Comparison of ENCODE assay signal across 32 cellular contexts in the genomic region with DNA sequence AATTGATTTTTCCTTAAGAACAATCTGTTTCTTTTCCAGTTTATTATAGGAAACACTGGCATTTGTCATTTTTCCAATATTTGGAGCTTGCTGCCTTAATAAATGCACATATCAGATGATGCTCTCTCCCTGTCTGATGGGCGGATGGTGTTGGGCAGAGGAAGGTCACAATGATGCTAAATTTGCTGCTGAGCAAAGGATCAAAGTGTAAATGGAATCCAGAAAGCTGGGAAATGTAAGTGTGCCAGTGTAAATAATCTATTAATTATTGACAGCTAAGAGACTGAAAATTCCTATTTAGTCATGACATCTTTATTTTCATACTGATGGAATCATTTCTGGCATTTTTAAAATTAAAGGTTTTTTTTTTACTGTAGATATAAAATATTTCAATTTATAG.
"Had no signal": no experiment of that assay in that cellular context is flagged by ENCODE, and none has a peak within 500 bp of the region (broad histone marks: within the 10 kb centered on the region; RNA-seq: fewer than 3 reads in every experiment).

No MANE protein-coding gene starts in this region.

- H3K36me3 Mint-ChIP-seq: activated naive CD4-positive, alpha-beta T cell treated with anti-CD3 and anti-CD28 coated beads, Interleukin-2, amount 50 U/mL, for 24 hours; activated naive CD8-positive, alpha-beta T cell treated with anti-CD3 and anti-CD28 coated beads, Interleukin-2, amount 10 ng/mL, durations not matched to agents 7 days and 5 days; WTC11 had no signal

- H3K4me3 ChIP-seq: ascending aorta, breast epithelium, SJSA1 had no signal

- DNase-seq: activated CD4-positive, alpha-beta T cell treated with anti-CD3 and anti-CD28 coated beads for 36 hours; activated CD4-positive, alpha-beta T cell treated with anti-CD3 and anti-CD28 coated beads, Interleukin-2, amount 10 ng/mL, durations not matched to agents 7 days and 5 days; activated CD4-positive, alpha-beta T cell treated with anti-CD3 and anti-CD28 coated beads, Interleukin-2, amount 50 U/mL, for 48 hours; activated CD8-positive, alpha-beta T cell treated with anti-CD3 and anti-CD28 coated beads, Interleukin-2, amount 10 ng/mL, durations not matched to agents 7 days and 5 days; activated gamma-delta T cell; activated naive CD4-positive, alpha-beta T cell treated with Interleukin-2 at 50 U/mL for 16 hours; activated naive CD8-positive, alpha-beta T cell treated with anti-CD3 and anti-CD28 coated beads, Interleukin-2, amount 10 ng/mL, durations not matched to agents 7 days and 5 days; activated T-cell treated with anti-CD3 and anti-CD28 coated beads, Interleukin-2, amount 50 U/mL, for 24 hours; amygdala; MM.1S; MV-4-11; NCI-H1092; NCI-H1436 treated with DMSO at 0.1 percent for 48 hours; NCI-H1694 treated with DMSO at 0.1 percent for 48 hours; NCI-H2029; NCI-H345; NCI-H524 treated with DMSO at 0.1 percent for 48 hours; RPMI8226; SHP77 treated with DMSO at 0.1 percent for 48 hours; SW 1271; T-helper 1 cell; T-helper 2 cell; T-helper 9 cell had no signal

- H3K9me3 Mint-ChIP-seq: activated CD4-positive, alpha-beta T cell treated with anti-CD3 and anti-CD28 coated beads, Interleukin-2, amount 10 ng/mL, durations not matched to agents 7 days and 5 days; activated naive CD4-positive, alpha-beta T cell treated with anti-CD3 and anti-CD28 coated beads, Interleukin-2, amount 50 U/mL, for 24 hours; activated naive CD8-positive, alpha-beta T cell treated with anti-CD3 and anti-CD28 coated beads, Interleukin-2, amount 10 ng/mL, durations not matched to agents 7 days and 5 days; activated T-cell treated with anti-CD3 and anti-CD28 coated beads, Interleukin-2, amount 50 U/mL, for 24 hours; activated T-helper 2 cell treated with anti-CD3 and anti-CD28 coated beads, Interferon-gamma antibody, Interleukin-2, Interleukin-4, amounts not matched to agents 10 μg/mL and 5 μg/mL and 100 μg/mL, durations not matched to agents 14 hours and 24 hours and 36 hours; WTC11 had no signal

- H3K27me3 ChIP-seq: ascending aorta, breast epithelium, SJSA1 had no signal

- H3K27ac ChIP-seq: ascending aorta, breast epithelium, KMS-11, SJSA1 had no signal

- H3K9me3 ChIP-seq: ascending aorta, breast epithelium, SJSA1 had no signal

- ATAC-seq: activated CD4-positive, alpha-beta T cell treated with anti-CD3 and anti-CD28 coated beads for 36 hours; activated CD4-positive, CD25-positive, alpha-beta regulatory T cell treated with anti-CD3 and anti-CD28 coated beads, Interleukin-2, amount 50 U/mL, for 24 hours; activated CD8-positive, alpha-beta T cell treated with anti-CD3 and anti-CD28 coated beads, Interleukin-2, amount 10 ng/mL, durations not matched to agents 7 days and 5 days; Panc1; WTC11 had no signal

- H3K9ac ChIP-seq: KMS-11 had no signal

- H3K4me2 ChIP-seq: KMS-11 had no signal

- H3K27ac Mint-ChIP-seq: activated CD4-positive, alpha-beta T cell treated with anti-CD3 and anti-CD28 coated beads for 36 hours; activated CD4-positive, alpha-beta T cell treated with anti-CD3 and anti-CD28 coated beads, Interleukin-2, amount 10 ng/mL, durations not matched to agents 7 days and 5 days; activated CD8-positive, alpha-beta T cell treated with anti-CD3 and anti-CD28 coated beads, Interleukin-2, amount 10 ng/mL, durations not matched to agents 7 days and 5 days; activated naive CD4-positive, alpha-beta T cell treated with anti-CD3 and anti-CD28 coated beads, Interleukin-2, amount 50 U/mL, for 24 hours; activated naive CD8-positive, alpha-beta T cell treated with anti-CD3 and anti-CD28 coated beads, Interleukin-2, amount 10 ng/mL, durations not matched to agents 7 days and 5 days; activated T-cell treated with anti-CD3 and anti-CD28 coated beads, Interleukin-2, amount 50 U/mL, for 24 hours; activated T-helper 2 cell treated with anti-CD3 and anti-CD28 coated beads, Interferon-gamma antibody, Interleukin-2, Interleukin-4, amounts not matched to agents 10 μg/mL and 5 μg/mL and 100 μg/mL, durations not matched to agents 14 hours and 24 hours and 36 hours; WTC11 had no signal

- H3K4me3 Mint-ChIP-seq: activated CD4-positive, alpha-beta T cell treated with anti-CD3 and anti-CD28 coated beads for 36 hours; activated CD4-positive, alpha-beta T cell treated with anti-CD3 and anti-CD28 coated beads, Interleukin-2, amount 10 ng/mL, durations not matched to agents 7 days and 5 days; activated CD8-positive, alpha-beta T cell treated with anti-CD3 and anti-CD28 coated beads, Interleukin-2, amount 10 ng/mL, durations not matched to agents 7 days and 5 days; activated naive CD4-positive, alpha-beta T cell treated with anti-CD3 and anti-CD28 coated beads, Interleukin-2, amount 50 U/mL, for 24 hours; activated naive CD8-positive, alpha-beta T cell treated with anti-CD3 and anti-CD28 coated beads, Interleukin-2, amount 10 ng/mL, durations not matched to agents 7 days and 5 days; activated T-cell treated with anti-CD3 and anti-CD28 coated beads, Interleukin-2, amount 50 U/mL, for 24 hours; WTC11 had no signal

- H3K36me3 ChIP-seq: ascending aorta, breast epithelium, SJSA1 had no signal

- H3K4me1 ChIP-seq: breast epithelium, SJSA1 had no signal

- H3K4me1 Mint-ChIP-seq: activated CD4-positive, alpha-beta T cell treated with anti-CD3 and anti-CD28 coated beads for 36 hours; activated CD4-positive, alpha-beta T cell treated with anti-CD3 and anti-CD28 coated beads, Interleukin-2, amount 10 ng/mL, durations not matched to agents 7 days and 5 days; activated naive CD4-positive, alpha-beta T cell treated with anti-CD3 and anti-CD28 coated beads, Interleukin-2, amount 50 U/mL, for 24 hours; activated naive CD8-positive, alpha-beta T cell treated with anti-CD3 and anti-CD28 coated beads, Interleukin-2, amount 10 ng/mL, durations not matched to agents 7 days and 5 days had no signal
